In genomic region chr7:45647967-45648670, GRCh38 we compare ENCODE assay signal across 20 cellular contexts.
"Had no signal": no experiment of that assay in that cellular context is flagged by ENCODE, and none has a peak within 500 bp of the region (broad histone marks: within the 10 kb centered on the region; RNA-seq: fewer than 3 reads in every experiment).

No MANE protein-coding gene starts in this region.

- H3K9me3 Mint-ChIP-seq: activated naive CD4-positive, alpha-beta T cell treated with anti-CD3 and anti-CD28 coated beads for 36 hours; activated T-cell treated with anti-CD3 and anti-CD28 coated beads, Interleukin-2, amount 50 U/mL, for 4 hours; brain; natural killer cell treated with Interleukin-12 subunit alpha and Interleukin-12 subunit beta and Interleukin-15 and Interleukin-18, amount 100 ng/mL, for 72 hours; stimulated activated effector memory CD8-positive, alpha-beta T cell treated with anti-CD3 and anti-CD28 coated beads, Interleukin-12 subunit alpha, Interleukin-12 subunit beta, amount 100 ng/mL, for 72 hours; type B pancreatic cell had no signal

- DNase-seq: activated CD4-positive, alpha-beta T cell treated with anti-CD3 and anti-CD28 coated beads for 1 hour; activated CD4-positive, alpha-beta T cell treated with anti-CD3 and anti-CD28 coated beads, Interleukin-2, amount 50 U/mL, for 4 hours; activated naive CD4-positive, alpha-beta T cell treated with anti-CD3 and anti-CD28 coated beads for 36 hours; activated T-cell treated with anti-CD3 and anti-CD28 coated beads, Interleukin-2, amount 50 U/mL, for 4 hours; cortex of kidney; effector CD4-positive, alpha-beta T cell; mesenchymal stem cell; nucleus accumbens; stimulated activated CD4-positive, alpha-beta T cell treated with anti-CD3 and anti-CD28 coated beads, Interleukin-4, amount 100 ng/mL, for 24 hours; T-helper 17 cell; testis had no signal

- H3K4me3 Mint-ChIP-seq: activated naive CD4-positive, alpha-beta T cell treated with anti-CD3 and anti-CD28 coated beads for 36 hours; activated T-cell treated with anti-CD3 and anti-CD28 coated beads, Interleukin-2, amount 50 U/mL, for 4 hours; brain; natural killer cell treated with Interleukin-12 subunit alpha and Interleukin-12 subunit beta and Interleukin-15 and Interleukin-18, amount 100 ng/mL, for 72 hours; stimulated activated effector memory CD8-positive, alpha-beta T cell treated with anti-CD3 and anti-CD28 coated beads, Interleukin-12 subunit alpha, Interleukin-12 subunit beta, amount 100 ng/mL, for 72 hours; T-helper 17 cell; type B pancreatic cell had no signal

- H3K27me3 Mint-ChIP-seq: brain, progenitor cell of endocrine pancreas, type B pancreatic cell had no signal

- H3K36me3 ChIP-seq: right lobe of liver had no signal

- H3K4me2 ChIP-seq: smooth muscle cell had no signal

- H3K36me3 Mint-ChIP-seq: natural killer cell treated with Interleukin-12 subunit alpha and Interleukin-12 subunit beta and Interleukin-15 and Interleukin-18, amount 100 ng/mL, for 72 hours; stimulated activated effector memory CD8-positive, alpha-beta T cell treated with anti-CD3 and anti-CD28 coated beads, Interleukin-12 subunit alpha, Interleukin-12 subunit beta, amount 100 ng/mL, for 72 hours had no signal

- ATAC-seq: activated T-cell treated with anti-CD3 and anti-CD28 coated beads, Interleukin-2, amount 50 U/mL, for 4 hours; natural killer cell treated with Interleukin-12 subunit alpha and Interleukin-12 subunit beta and Interleukin-15 and Interleukin-18, amount 100 ng/mL, for 72 hours; right lobe of liver; stimulated activated effector memory CD8-positive, alpha-beta T cell treated with anti-CD3 and anti-CD28 coated beads, Interleukin-12 subunit alpha, Interleukin-12 subunit beta, amount 100 ng/mL, for 72 hours; T-helper 17 cell had no signal

- H3K9me3 ChIP-seq: esophagus muscularis mucosa, right lobe of liver, testis had no signal

- H3K27ac Mint-ChIP-seq: activated naive CD4-positive, alpha-beta T cell treated with anti-CD3 and anti-CD28 coated beads for 36 hours; brain; natural killer cell treated with Interleukin-12 subunit alpha and Interleukin-12 subunit beta and Interleukin-15 and Interleukin-18, amount 100 ng/mL, for 72 hours; progenitor cell of endocrine pancreas; stimulated activated effector memory CD8-positive, alpha-beta T cell treated with anti-CD3 and anti-CD28 coated beads, Interleukin-12 subunit alpha, Interleukin-12 subunit beta, amount 100 ng/mL, for 72 hours; T-helper 17 cell; type B pancreatic cell had no signal

- H3K4me3 ChIP-seq: esophagus muscularis mucosa, right lobe of liver, smooth muscle cell, testis had no signal

- H3K4me1 Mint-ChIP-seq: brain; stimulated activated effector memory CD8-positive, alpha-beta T cell treated with anti-CD3 and anti-CD28 coated beads, Interleukin-12 subunit alpha, Interleukin-12 subunit beta, amount 100 ng/mL, for 72 hours had no signal

- H3K27ac ChIP-seq: esophagus muscularis mucosa, right lobe of liver, testis, VCaP had no signal

- H3K27me3 ChIP-seq: esophagus muscularis mucosa, right lobe of liver, testis had no signal

- H3K4me1 ChIP-seq: right lobe of liver, testis had no signal
